Comparison of ENCODE assay signal across 18 cellular contexts in the genomic region with DNA sequence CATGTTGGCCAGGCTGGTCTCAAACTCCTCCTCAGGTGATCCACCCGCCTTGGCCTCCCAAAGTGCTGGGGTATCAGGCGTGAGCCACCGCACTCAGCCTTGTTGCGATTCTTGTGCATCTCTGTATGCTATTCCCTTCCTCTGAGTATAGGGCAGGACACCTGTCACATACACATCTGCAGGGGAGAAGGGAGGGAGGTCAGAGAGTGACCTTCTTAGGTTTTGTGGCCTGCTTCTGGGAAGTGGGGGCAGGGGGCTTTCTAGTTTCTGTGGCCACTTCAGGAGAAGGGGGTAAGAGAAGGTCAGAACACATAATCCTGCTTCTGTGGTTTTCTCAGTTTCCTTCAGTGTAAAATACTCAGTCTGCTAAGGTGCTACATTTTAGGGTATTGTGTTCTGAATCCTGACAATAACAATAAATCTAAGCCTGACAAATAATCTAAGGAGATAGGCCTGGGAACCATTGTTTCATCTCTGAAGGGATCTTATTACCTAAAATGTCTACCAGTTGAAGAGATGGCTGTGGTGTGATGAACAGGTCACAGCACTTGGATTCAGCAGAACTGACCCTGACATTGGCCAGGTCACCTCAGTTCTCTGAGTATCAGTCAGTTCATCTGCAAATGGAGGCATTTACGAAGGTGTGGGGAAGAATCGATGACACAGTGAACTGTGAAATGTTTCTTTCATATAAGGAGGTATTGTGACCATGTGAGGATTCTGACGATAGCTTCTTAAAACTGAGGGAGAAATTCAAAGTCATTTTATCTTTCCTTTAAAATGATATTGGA.
"Had no signal": no experiment of that assay in that cellular context is flagged by ENCODE, and none has a peak within 500 bp of the region (broad histone marks: within the 10 kb centered on the region; RNA-seq: fewer than 3 reads in every experiment).

No MANE protein-coding gene starts in this region.

- H3K4me2 ChIP-seq: hepatocyte had no signal

- H3K4me3 ChIP-seq: dorsolateral prefrontal cortex, hepatocyte, right lobe of liver, testis, tibial nerve, upper lobe of right lung, vagina had no signal

- DNase-seq: cortex of kidney; dorsolateral prefrontal cortex; effector CD8-positive, alpha-beta T cell; foreskin melanocyte; head of caudate nucleus; kidney glomerular epithelial cell; naive thymus-derived CD4-positive, alpha-beta T cell; nephron progenitor cell; right lobe of liver; stimulated activated CD4-positive, alpha-beta T cell treated with anti-CD3 and anti-CD28 coated beads, Interleukin-4, amount 100 ng/mL, for 24 hours; testis; upper lobe of right lung had no signal

- H3K27ac ChIP-seq: hepatocyte, neutrophil, right lobe of liver, testis, tibial nerve, upper lobe of right lung, vagina had no signal

- H3K27me3 ChIP-seq: dorsolateral prefrontal cortex, hepatocyte, neutrophil, right lobe of liver, testis, tibial nerve, upper lobe of right lung, vagina had no signal

- H3K36me3 ChIP-seq: neutrophil, right lobe of liver, tibial nerve, upper lobe of right lung, vagina had no signal

- ATAC-seq: naive thymus-derived CD4-positive, alpha-beta T cell; right lobe of liver; stimulated activated memory B cell treated with anti-CD40 and anti-IgM and Interleukin-4, amounts not matched to agents 10 μg/mL and 1 μg/mL and 100 μg/mL, for 72 hours; upper lobe of right lung had no signal

- H3K4me3 Mint-ChIP-seq: naive thymus-derived CD4-positive, alpha-beta T cell; nephron progenitor cell; stimulated activated memory B cell treated with anti-CD40 and anti-IgM and Interleukin-4, amounts not matched to agents 10 μg/mL and 1 μg/mL and 100 μg/mL, for 72 hours; stimulated activated naive CD8-positive, alpha-beta T cell treated with anti-CD3 and anti-CD28 coated beads, Interleukin-15, Interleukin-2, amounts not matched to agents 100 ng/mL and 50 ng/mL, for 24 hours had no signal

- H3K27me3 Mint-ChIP-seq: naive thymus-derived CD4-positive, alpha-beta T cell; stimulated activated memory B cell treated with anti-CD40 and anti-IgM and Interleukin-4, amounts not matched to agents 10 μg/mL and 1 μg/mL and 100 μg/mL, for 72 hours; stimulated activated naive CD8-positive, alpha-beta T cell treated with anti-CD3 and anti-CD28 coated beads, Interleukin-15, Interleukin-2, amounts not matched to agents 100 ng/mL and 50 ng/mL, for 24 hours had no signal

- H3K27ac Mint-ChIP-seq: naive thymus-derived CD4-positive, alpha-beta T cell; stimulated activated memory B cell treated with anti-CD40 and anti-IgM and Interleukin-4, amounts not matched to agents 10 μg/mL and 1 μg/mL and 100 μg/mL, for 72 hours; stimulated activated naive CD8-positive, alpha-beta T cell treated with anti-CD3 and anti-CD28 coated beads, Interleukin-15, Interleukin-2, amounts not matched to agents 100 ng/mL and 50 ng/mL, for 24 hours had no signal

- H3K4me1 ChIP-seq: right lobe of liver, testis, tibial nerve, upper lobe of right lung, vagina had no signal

- H3K9me3 Mint-ChIP-seq: naive thymus-derived CD4-positive, alpha-beta T cell; nephron progenitor cell; stimulated activated memory B cell treated with anti-CD40 and anti-IgM and Interleukin-4, amounts not matched to agents 10 μg/mL and 1 μg/mL and 100 μg/mL, for 72 hours; stimulated activated naive CD8-positive, alpha-beta T cell treated with anti-CD3 and anti-CD28 coated beads, Interleukin-15, Interleukin-2, amounts not matched to agents 100 ng/mL and 50 ng/mL, for 24 hours had no signal

- H3K79me2 ChIP-seq: hepatocyte had no signal

- H3K9me3 ChIP-seq: neutrophil, right lobe of liver, testis, tibial nerve, upper lobe of right lung, vagina had no signal

- H2AFZ ChIP-seq: hepatocyte had no signal

- H3K4me1 Mint-ChIP-seq: stimulated activated memory B cell treated with anti-CD40 and anti-IgM and Interleukin-4, amounts not matched to agents 10 μg/mL and 1 μg/mL and 100 μg/mL, for 72 hours had no signal
